ENCODE assay signal across 17 cellular contexts in the genomic region with DNA sequence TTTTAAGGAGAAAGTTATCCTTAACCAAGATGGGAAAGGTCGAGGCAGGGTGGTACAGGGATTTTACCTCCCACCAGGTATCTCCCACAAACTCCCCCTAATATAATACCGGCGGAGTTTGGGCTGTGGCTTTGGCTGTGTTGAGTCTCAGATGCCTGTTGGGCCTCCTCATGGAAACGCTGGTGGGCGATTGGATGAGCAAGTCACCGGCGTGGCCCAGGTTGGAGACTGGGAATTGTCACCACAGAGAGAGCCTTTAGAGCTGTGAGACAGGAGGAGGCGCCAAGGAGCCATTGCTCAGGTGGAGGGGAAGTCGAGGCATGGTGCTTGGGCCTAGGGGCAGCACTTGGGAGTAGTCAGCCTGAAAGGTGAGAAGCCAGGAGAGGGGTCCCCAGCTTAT.
"Had no signal": no experiment of that assay in that cellular context is flagged by ENCODE, and none has a peak within 500 bp of the region (broad histone marks: within the 10 kb centered on the region; RNA-seq: fewer than 3 reads in every experiment).

No MANE protein-coding gene starts in this region.

- H3K27me3 Mint-ChIP-seq: activated CD4-positive, alpha-beta T cell treated with anti-CD3 and anti-CD28 coated beads for 36 hours; activated naive CD8-positive, alpha-beta T cell had no signal

- H3K27me3 ChIP-seq: cardiac muscle cell, colonic mucosa, left lung, ovary, transverse colon had no signal

- H3K27ac ChIP-seq: cardiac muscle cell, colonic mucosa, left lung, ovary, skin epidermis, transverse colon, VCaP had no signal

- FAIRE-seq: keratinocyte had no signal

- H3K27ac Mint-ChIP-seq: activated CD8-positive, alpha-beta T cell treated with anti-CD3 and anti-CD28 coated beads, Interleukin-2, amount 10 ng/mL, durations not matched to agents 7 days and 5 days; activated naive CD8-positive, alpha-beta T cell had no signal

- DNase-seq: activated CD4-positive, alpha-beta T cell treated with anti-CD3 and anti-CD28 coated beads for 36 hours; activated CD8-positive, alpha-beta memory T cell treated with anti-CD3 and anti-CD28 coated beads, Interleukin-2, amount 50 U/mL, for 48 hours; activated CD8-positive, alpha-beta T cell treated with anti-CD3 and anti-CD28 coated beads, Interleukin-2, amount 10 ng/mL, durations not matched to agents 7 days and 5 days; anterior cingulate cortex; colonic mucosa; effector CD8-positive, alpha-beta T cell; left lung; mesenchymal stem cell; retina; T-helper 9 cell; transverse colon had no signal

- ATAC-seq: activated CD4-positive, alpha-beta T cell treated with anti-CD3 and anti-CD28 coated beads for 36 hours; activated CD8-positive, alpha-beta T cell treated with anti-CD3 and anti-CD28 coated beads, Interleukin-2, amount 10 ng/mL, durations not matched to agents 7 days and 5 days; left lung had no signal

- H3K4me3 Mint-ChIP-seq: activated CD4-positive, alpha-beta T cell treated with anti-CD3 and anti-CD28 coated beads for 36 hours; activated CD8-positive, alpha-beta T cell treated with anti-CD3 and anti-CD28 coated beads, Interleukin-2, amount 10 ng/mL, durations not matched to agents 7 days and 5 days had no signal

- H3K36me3 ChIP-seq: colonic mucosa, ovary had no signal

- H3K9me3 ChIP-seq: colonic mucosa had no signal

- H3K4me3 ChIP-seq: cardiac muscle cell, colonic mucosa, left lung, ovary, skin epidermis, transverse colon had no signal
